In the genomic region with DNA sequence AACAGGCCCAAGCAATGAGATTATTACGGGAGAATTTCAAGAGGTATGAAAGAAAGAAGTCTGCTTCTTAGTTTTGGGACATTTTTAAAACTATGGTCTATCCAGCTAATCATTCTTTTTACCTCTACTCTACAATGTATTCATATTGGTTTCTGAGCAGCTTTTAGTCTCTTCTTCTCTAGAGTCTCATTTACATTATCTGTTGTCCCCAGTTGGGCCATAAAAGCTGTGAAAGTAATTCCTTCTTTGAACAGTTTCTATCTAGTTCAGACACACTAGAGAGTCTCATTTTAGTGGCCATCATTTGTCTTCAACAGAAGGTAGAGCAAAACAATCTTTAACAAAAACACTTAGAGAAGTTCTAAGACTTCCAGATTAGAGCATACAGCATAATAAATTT, we compare ENCODE assay signal across 8 cellular contexts.
DNase-seq lines count a peak whose midpoint lies in the region; ATAC-seq, FAIRE-seq and TF ChIP-seq lines count a peak whose summit lies in the region.
"Not testable (repeated sequence)": the region's sequence is repeated elsewhere in the genome, so short reads cannot be mapped to it uniquely, and the experiment has no call there.

No MANE protein-coding gene starts in this region.

- peaks cover 14% of the 10 kb centered on the region for H3K4me1 ChIP-seq in ACC112 (ENCODE audit: control insufficient read depth, insufficient read depth, low read length, unreplicated experiment)
- H3K4me1 ChIP-seq in MM.1S (ENCODE audit: low read length): peaks cover 37% of the 10 kb centered on the region
- peaks cover 26 to 70% of the 10 kb centered on the region in 2 donors for H3K4me1 ChIP-seq in ascending aorta
- H3K4me1 ChIP-seq in lower lobe of right lung: peaks cover 16% of the 10 kb centered on the region
- not testable (repeated sequence) for H3K4me1 ChIP-seq in osteoblast (ENCODE audit: insufficient read depth, low read length)
- H3K4me1 ChIP-seq in smooth muscle cell (ENCODE audit: low read depth): peaks cover 14% of the 10 kb centered on the region
- peaks cover 0 to 96% (median 51%) of the 10 kb centered on the region in 4 donors for H3K4me1 ChIP-seq in tibial artery

- peak; percentile 59 for FAIRE-seq in endometrium (lab: Jason Lieb, UNC)

- not testable (repeated sequence) for H4K20me1 ChIP-seq in MM.1S (ENCODE audit: insufficient read depth, low read length); osteoblast (ENCODE audit: insufficient read depth, low read length); smooth muscle cell (ENCODE audit: low read depth)

- H3K79me2 ChIP-seq in ACC112 (ENCODE audit: control insufficient read depth, insufficient read depth, low read length, unreplicated experiment); MM.1S (ENCODE audit: low read length); osteoblast (ENCODE audit: insufficient read depth, low read length); smooth muscle cell (ENCODE audit: low read depth): not testable (repeated sequence)

- 31% methylated on average over 1 of the region's 1 CpG for WGBS in smooth muscle cell (ENCODE audit: low lambda C conversion rate)

- H3K9ac ChIP-seq in MM.1S (ENCODE audit: low read length); smooth muscle cell (ENCODE audit: low read depth): not testable (repeated sequence)

- H2AFZ ChIP-seq in ACC112 (ENCODE audit: low read length, unreplicated experiment); MM.1S (ENCODE audit: low read length); osteoblast (ENCODE audit: low read length); smooth muscle cell (ENCODE audit: low read depth): not testable (repeated sequence)

- not testable (repeated sequence) for H3K9me2 ChIP-seq in MM.1S (replicated peaks; ENCODE audit: insufficient read depth, low read length)

- H3K9me3 ChIP-seq in MM.1S (replicated peaks; ENCODE audit: insufficient read depth, low read length); ascending aorta; lower lobe of right lung; osteoblast (ENCODE audit: low read depth, low read length); smooth muscle cell (replicated peaks; ENCODE audit: low read depth); tibial artery: not testable (repeated sequence)

- not testable (repeated sequence) for H3K4me2 ChIP-seq in MM.1S (ENCODE audit: low read depth, low read length); osteoblast (ENCODE audit: insufficient read depth, low read length)
- H3K4me2 ChIP-seq in smooth muscle cell: peak overlapping the region; percentile 68

- not testable (repeated sequence) for DNase-seq in MM.1S; ascending aorta (ENCODE audit: low spot score in 2 of 2); lower lobe of right lung; osteoblast (ENCODE audit: insufficient read length, low spot score, missing footprints); smooth muscle cell (lab: John Stamatoyannopoulos, UW; ENCODE audit: unreplicated experiment); tibial artery

- H3K27ac ChIP-seq in ACC112 (ENCODE audit: low read depth, low read length): peak overlapping the region; percentile 67
- peak overlapping the region; percentile 22; the same call in 1 of the 2 replicates for H3K27ac ChIP-seq in MM.1S (ENCODE audit: low read length)
- H3K27ac ChIP-seq in ascending aorta: peak overlapping the region; percentile 74 to 79
- peak overlapping the region; percentile 27 for H3K27ac ChIP-seq in lower lobe of right lung
- H3K27ac ChIP-seq in osteoblast (ENCODE audit: low read depth, low read length): peak overlapping the region; percentile 56
- H3K27ac ChIP-seq in smooth muscle cell (ENCODE audit: low read depth): peak overlapping the region; percentile 75
- H3K27ac ChIP-seq in tibial artery: peak overlapping the region; percentile 73 to 95

- not testable (repeated sequence) for H3K27me3 ChIP-seq in ACC112 (ENCODE audit: insufficient read depth, low read length); MM.1S (replicated peaks; ENCODE audit: insufficient read depth, low read length); ascending aorta; lower lobe of right lung (ENCODE audit: low read depth); osteoblast (ENCODE audit: insufficient read depth, low read length); smooth muscle cell (ENCODE audit: low read depth); tibial artery

- not testable (repeated sequence) for H3K4me3 ChIP-seq in ACC112 (ENCODE audit: low read depth, low read length); MM.1S (ENCODE audit: low read length); lower lobe of right lung; osteoblast (ENCODE audit: insufficient read depth, low read length); smooth muscle cell; tibial artery
- H3K4me3 ChIP-seq in ascending aorta: peak overlapping the region in 1 of 2 donors; percentile 45

- intact Hi-C loops in ascending aorta (cut with DNase I); lower lobe of right lung (cut with DNase I); tibial artery (cut with DNase I; ENCODE audit: low total_unique reads): not testable (repeated sequence)

- TF ChIP-seq CTCF in MM.1S (IDR thresholded peaks at IDR 0.05; ENCODE audit: low read length); ascending aorta (IDR thresholded peaks at IDR 0.05); lower lobe of right lung (IDR thresholded peaks at IDR 0.05); osteoblast (IDR thresholded peaks at IDR 0.05; ENCODE audit: extremely low read depth, low read depth, low read length); smooth muscle cell (IDR thresholded peaks at IDR 0.05; ENCODE audit: borderline replicate concordance, insufficient read depth, poor library complexity, severe bottlenecking); tibial artery (IDR thresholded peaks at IDR 0.05): not testable (repeated sequence)

- H3K36me3 ChIP-seq in ACC112 (ENCODE audit: insufficient read depth, low read length); MM.1S (replicated peaks; ENCODE audit: insufficient read depth, low read length); lower lobe of right lung; osteoblast (ENCODE audit: insufficient read depth, low read length); smooth muscle cell (ENCODE audit: low read depth); tibial artery: not testable (repeated sequence)
- peaks cover 4 to 14% of the 10 kb centered on the region in 2 donors for H3K36me3 ChIP-seq in ascending aorta

- H3F3A ChIP-seq in MM.1S (ENCODE audit: insufficient read depth, low read length) (peaks cover 16% of the 10 kb centered on the region), smooth muscle cell (ENCODE audit: low read depth) (peaks cover 15% of the 10 kb centered on the region)

- not testable (repeated sequence) for ATAC-seq in lower lobe of right lung

Comparison
In these comparisons a context has a peak if more than half of its experiments do, and no peak if none do; other contexts are left out.
1. H3K27ac ChIP-seq: peak in every context shown above with its lines; median percentile 84 in tibial artery; 76 in ascending aorta; 75 in smooth muscle cell; 67 in ACC112; 56 in osteoblast; 27 in lower lobe of right lung; 22 in MM.1S.